In the genomic region with DNA sequence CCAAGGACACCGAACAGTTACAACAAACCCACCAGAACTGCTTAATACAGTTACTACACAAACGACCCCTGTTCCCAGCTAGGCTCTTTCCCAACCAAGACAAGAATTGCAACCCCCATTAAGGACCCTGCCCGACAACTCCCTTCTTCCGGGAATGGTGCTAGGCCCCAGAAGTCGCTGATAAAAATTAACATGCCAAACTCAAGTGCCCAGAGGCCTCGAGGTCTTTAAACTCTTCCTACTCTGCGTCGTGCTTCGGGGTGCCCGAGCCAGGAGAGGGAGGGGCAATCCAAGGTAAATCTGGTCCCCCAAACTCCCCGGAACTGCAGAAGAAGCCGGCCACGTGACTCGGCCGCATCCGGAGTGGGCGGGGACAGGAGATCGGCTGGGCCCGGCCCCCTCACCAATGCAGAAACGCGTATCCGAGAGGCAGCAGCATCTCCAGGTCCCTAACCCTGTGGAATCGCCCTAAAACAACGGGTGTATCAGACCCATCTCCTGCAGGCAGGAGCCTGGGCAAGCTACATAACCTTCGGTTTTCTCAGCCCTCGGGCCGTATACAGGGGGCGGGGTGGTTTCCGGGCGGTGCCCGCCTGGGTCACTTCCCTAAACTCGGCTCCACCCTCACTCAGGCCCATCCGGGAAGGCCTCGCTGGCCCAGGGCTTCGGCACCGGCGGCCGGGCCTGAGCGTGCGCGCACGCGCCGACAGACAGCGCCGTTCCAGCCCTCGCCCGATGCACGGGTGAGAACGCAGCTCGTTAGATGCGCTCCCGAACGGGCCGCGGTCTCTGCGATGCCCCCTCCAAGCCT, we compare ENCODE assay signal across 1 cellular context.
TF ChIP-seq lines count a peak whose summit lies in the region.

No MANE protein-coding gene starts in this region.

TF ChIP-seq in GM12878, 131 proteins besides CTCF, POLR2A, EP300 and RAD21 (continued from another document and continues in another):
- TF ChIP-seq, protein P1, sequence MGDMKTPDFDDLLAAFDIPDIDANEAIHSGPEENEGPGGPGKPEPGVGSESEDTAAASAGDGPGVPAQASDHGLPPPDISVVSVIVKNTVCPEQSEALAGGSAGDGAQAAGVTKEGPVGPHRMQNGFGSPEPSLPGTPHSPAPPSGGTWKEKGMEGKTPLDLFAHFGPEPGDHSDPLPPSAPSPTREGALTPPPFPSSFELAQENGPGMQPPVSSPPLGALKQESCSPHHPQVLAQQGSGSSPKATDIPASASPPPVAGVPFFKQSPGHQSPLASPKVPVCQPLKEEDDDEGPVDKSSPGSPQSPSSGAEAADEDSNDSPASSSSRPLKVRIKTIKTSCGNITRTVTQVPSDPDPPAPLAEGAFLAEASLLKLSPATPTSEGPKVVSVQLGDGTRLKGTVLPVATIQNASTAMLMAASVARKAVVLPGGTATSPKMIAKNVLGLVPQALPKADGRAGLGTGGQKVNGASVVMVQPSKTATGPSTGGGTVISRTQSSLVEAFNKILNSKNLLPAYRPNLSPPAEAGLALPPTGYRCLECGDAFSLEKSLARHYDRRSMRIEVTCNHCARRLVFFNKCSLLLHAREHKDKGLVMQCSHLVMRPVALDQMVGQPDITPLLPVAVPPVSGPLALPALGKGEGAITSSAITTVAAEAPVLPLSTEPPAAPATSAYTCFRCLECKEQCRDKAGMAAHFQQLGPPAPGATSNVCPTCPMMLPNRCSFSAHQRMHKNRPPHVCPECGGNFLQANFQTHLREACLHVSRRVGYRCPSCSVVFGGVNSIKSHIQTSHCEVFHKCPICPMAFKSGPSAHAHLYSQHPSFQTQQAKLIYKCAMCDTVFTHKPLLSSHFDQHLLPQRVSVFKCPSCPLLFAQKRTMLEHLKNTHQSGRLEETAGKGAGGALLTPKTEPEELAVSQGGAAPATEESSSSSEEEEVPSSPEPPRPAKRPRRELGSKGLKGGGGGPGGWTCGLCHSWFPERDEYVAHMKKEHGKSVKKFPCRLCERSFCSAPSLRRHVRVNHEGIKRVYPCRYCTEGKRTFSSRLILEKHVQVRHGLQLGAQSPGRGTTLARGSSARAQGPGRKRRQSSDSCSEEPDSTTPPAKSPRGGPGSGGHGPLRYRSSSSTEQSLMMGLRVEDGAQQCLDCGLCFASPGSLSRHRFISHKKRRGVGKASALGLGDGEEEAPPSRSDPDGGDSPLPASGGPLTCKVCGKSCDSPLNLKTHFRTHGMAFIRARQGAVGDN (IDR thresholded peaks at IDR 0.05), result no peak
- TF ChIP-seq ZBTB33 (IDR thresholded peaks at IDR 0.05) (no peak), NBN (IDR thresholded peaks at IDR 0.05) (peak; percentile 89; the same call in 1 of the 2 replicates), PML (IDR thresholded peaks at IDR 0.05; ENCODE audit: low read length) (no peak), POLR2AphosphoS2 (IDR thresholded peaks at IDR 0.05; ENCODE audit: low read depth, low read length) (0 out of 2 replicates have a peak, but pooled peaks have one; percentile 39), CBX3 (IDR thresholded peaks at IDR 0.05; ENCODE audit: borderline replicate concordance, low read depth) (no peak), E4F1 (IDR thresholded peaks at IDR 0.05; ENCODE audit: borderline replicate concordance, partially characterized antibody) (peak; percentile 29), NFYA (IDR thresholded peaks at IDR 0.05; ENCODE audit: borderline replicate concordance, low read depth, low read length) (no peak), CEBPZ (IDR thresholded peaks at IDR 0.05; ENCODE audit: low read depth, low read length) (no peak), SUZ12 (IDR thresholded peaks at IDR 0.05; ENCODE audit: unreplicated experiment) (no peak), RCOR1 (conservative IDR thresholded peaks at IDR 0.05; ENCODE audit: low read depth, low read length) (no peak), MTA2 (IDR thresholded peaks at IDR 0.05; ENCODE audit: low read depth) (0 out of 2 replicates have a peak, but pooled peaks have one; percentile 9), HSF1 (IDR thresholded peaks at IDR 0.05; ENCODE audit: low read depth, low read length) (no peak), PAX8 (IDR thresholded peaks at IDR 0.05) (no peak), CBX5 (IDR thresholded peaks at IDR 0.05; ENCODE audit: low read depth) (no peak), DPF2 (IDR thresholded peaks at IDR 0.05) (no peak; the same call in 1 of the 2 replicates), ETV6 (conservative IDR thresholded peaks at IDR 0.05 in 1 of 2, IDR thresholded peaks at IDR 0.05 in 1 of 2; ENCODE audit: borderline replicate concordance in 1 of 2, low read depth in 1 of 2) (0 out of 4 replicates have a peak, but pooled peaks of 1 of the 2 experiments have one; percentile 8), HDAC6 (IDR thresholded peaks at IDR 0.05; ENCODE audit: unreplicated experiment) (no peak), CHD2 (IDR thresholded peaks at IDR 0.05; ENCODE audit: borderline replicate concordance, low read depth, low read length) (no peak), ASH2L (IDR thresholded peaks at IDR 0.05; ENCODE audit: borderline replicate concordance, low read depth) (no peak), ZNF384 (IDR thresholded peaks at IDR 0.05; ENCODE audit: borderline replicate concordance, low read depth, low read length) (0 out of 2 replicates have a peak, but pooled peaks have one; percentile 6), NR2C2 (IDR thresholded peaks at IDR 0.05; ENCODE audit: borderline replicate concordance, control insufficient read depth, insufficient read length, low read depth) (no peak), SMC3 (IDR thresholded peaks at IDR 0.05; ENCODE audit: borderline replicate concordance, low read length) (no peak)
- TF ChIP-seq, protein P2, sequence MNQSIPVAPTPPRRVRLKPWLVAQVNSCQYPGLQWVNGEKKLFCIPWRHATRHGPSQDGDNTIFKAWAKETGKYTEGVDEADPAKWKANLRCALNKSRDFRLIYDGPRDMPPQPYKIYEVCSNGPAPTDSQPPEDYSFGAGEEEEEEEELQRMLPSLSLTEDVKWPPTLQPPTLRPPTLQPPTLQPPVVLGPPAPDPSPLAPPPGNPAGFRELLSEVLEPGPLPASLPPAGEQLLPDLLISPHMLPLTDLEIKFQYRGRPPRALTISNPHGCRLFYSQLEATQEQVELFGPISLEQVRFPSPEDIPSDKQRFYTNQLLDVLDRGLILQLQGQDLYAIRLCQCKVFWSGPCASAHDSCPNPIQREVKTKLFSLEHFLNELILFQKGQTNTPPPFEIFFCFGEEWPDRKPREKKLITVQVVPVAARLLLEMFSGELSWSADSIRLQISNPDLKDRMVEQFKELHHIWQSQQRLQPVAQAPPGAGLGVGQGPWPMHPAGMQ (IDR thresholded peaks at IDR 0.05; ENCODE audit: borderline replicate concordance), result no peak
- TF ChIP-seq, protein P3, sequence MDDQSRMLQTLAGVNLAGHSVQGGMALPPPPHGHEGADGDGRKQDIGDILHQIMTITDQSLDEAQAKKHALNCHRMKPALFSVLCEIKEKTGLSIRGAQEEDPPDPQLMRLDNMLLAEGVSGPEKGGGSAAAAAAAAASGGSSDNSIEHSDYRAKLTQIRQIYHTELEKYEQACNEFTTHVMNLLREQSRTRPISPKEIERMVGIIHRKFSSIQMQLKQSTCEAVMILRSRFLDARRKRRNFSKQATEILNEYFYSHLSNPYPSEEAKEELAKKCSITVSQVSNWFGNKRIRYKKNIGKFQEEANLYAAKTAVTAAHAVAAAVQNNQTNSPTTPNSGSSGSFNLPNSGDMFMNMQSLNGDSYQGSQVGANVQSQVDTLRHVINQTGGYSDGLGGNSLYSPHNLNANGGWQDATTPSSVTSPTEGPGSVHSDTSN (IDR thresholded peaks at IDR 0.05; ENCODE audit: insufficient replicate concordance, low read depth, low read length), result no peak
- TF ChIP-seq, protein P4, sequence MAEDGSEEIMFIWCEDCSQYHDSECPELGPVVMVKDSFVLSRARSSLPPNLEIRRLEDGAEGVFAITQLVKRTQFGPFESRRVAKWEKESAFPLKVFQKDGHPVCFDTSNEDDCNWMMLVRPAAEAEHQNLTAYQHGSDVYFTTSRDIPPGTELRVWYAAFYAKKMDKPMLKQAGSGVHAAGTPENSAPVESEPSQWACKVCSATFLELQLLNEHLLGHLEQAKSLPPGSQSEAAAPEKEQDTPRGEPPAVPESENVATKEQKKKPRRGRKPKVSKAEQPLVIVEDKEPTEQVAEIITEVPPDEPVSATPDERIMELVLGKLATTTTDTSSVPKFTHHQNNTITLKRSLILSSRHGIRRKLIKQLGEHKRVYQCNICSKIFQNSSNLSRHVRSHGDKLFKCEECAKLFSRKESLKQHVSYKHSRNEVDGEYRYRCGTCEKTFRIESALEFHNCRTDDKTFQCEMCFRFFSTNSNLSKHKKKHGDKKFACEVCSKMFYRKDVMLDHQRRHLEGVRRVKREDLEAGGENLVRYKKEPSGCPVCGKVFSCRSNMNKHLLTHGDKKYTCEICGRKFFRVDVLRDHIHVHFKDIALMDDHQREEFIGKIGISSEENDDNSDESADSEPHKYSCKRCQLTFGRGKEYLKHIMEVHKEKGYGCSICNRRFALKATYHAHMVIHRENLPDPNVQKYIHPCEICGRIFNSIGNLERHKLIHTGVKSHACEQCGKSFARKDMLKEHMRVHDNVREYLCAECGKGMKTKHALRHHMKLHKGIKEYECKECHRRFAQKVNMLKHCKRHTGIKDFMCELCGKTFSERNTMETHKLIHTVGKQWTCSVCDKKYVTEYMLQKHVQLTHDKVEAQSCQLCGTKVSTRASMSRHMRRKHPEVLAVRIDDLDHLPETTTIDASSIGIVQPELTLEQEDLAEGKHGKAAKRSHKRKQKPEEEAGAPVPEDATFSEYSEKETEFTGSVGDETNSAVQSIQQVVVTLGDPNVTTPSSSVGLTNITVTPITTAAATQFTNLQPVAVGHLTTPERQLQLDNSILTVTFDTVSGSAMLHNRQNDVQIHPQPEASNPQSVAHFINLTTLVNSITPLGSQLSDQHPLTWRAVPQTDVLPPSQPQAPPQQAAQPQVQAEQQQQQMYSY (CRISPR knock-in tag; IDR thresholded peaks at IDR 0.05), result no peak
